9 cellular contexts compared by ENCODE assay signal in the genomic region with DNA sequence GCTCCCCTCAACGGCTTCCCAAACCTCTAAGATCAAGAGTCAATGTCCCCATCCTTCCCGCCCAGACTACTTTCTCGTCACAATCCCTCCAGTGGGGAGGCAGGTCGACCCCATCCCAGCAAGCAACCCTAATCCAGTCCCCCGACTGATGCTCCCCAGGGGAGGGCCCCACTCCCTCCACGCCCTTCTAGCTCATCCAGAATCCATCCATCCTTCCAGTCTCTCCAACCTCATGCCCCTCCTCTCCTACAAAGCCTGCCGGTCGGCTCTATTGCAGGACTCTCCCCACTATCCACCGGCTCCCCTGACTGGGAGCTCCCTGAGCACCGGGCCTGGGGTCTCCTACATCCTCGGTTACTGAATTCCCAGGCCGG. TPM values are rescaled to one million over a fixed set of nuclear protein-coding genes. Genes with fewer than 3 reads are reported as not detected.
DNase-seq lines count a peak whose midpoint lies in the region; ATAC-seq and TF ChIP-seq lines count a peak whose summit lies in the region.
"Had no signal": no experiment of that assay in that cellular context is flagged by ENCODE, and none has a peak within 500 bp of the region (broad histone marks: within the 10 kb centered on the region; RNA-seq: fewer than 3 reads in every experiment).

No MANE protein-coding gene starts in this region.

- H3K4me3 Mint-ChIP-seq in activated CD8-positive, alpha-beta memory T cell treated with anti-CD3 and anti-CD28 coated beads, Interleukin-2, amount 10 ng/mL, durations not matched to agents 7 days and 5 days, result peak overlapping the region; percentile 31
- no peak overlapping the region; the same call in 1 of the 2 replicates for H3K4me3 Mint-ChIP-seq in HFFc6

- H3K4me3 ChIP-seq in cardiac fibroblast (replicated peaks in 1 of 2; ENCODE audit: low read depth in 2 of 2, low read length in 2 of 2) (peak overlapping the region; percentile 69 to 74), lower lobe of right lung (peak overlapping the region; percentile 77), tibial nerve (peak overlapping the region; percentile 67 to 74 (median 71))

- WGBS in tibial nerve, 2 donors, result 25 to 28% methylated on average over 12 of the region's 12 CpGs

- peaks cover 3% of the 10 kb centered on the region for H3K36me3 Mint-ChIP-seq in activated CD8-positive, alpha-beta memory T cell treated with anti-CD3 and anti-CD28 coated beads, Interleukin-2, amount 10 ng/mL, durations not matched to agents 7 days and 5 days
- H3K36me3 Mint-ChIP-seq in HFFc6 (ENCODE audit: low read depth), result no peaks in the 10 kb centered on the region

- H3K4me1 Mint-ChIP-seq in activated CD8-positive, alpha-beta memory T cell treated with anti-CD3 and anti-CD28 coated beads, Interleukin-2, amount 10 ng/mL, durations not matched to agents 7 days and 5 days, result peaks cover 6% of the 10 kb centered on the region
- H3K4me1 Mint-ChIP-seq in HFFc6 (ENCODE audit: low read depth), result peaks cover 9% of the 10 kb centered on the region

- intact Hi-C loops in lower lobe of right lung (cut with DNase I), result no loop called here

- no peak for TF ChIP-seq EP300 in tibial nerve (IDR thresholded peaks at IDR 0.05)

- H3K4me1 ChIP-seq in lower lobe of right lung (peaks cover 19% of the 10 kb centered on the region), tibial nerve (peaks cover 0 to 24% (median 8%) of the 10 kb centered on the region in 4 donors)

- no peaks in the 10 kb centered on the region for H3K9me3 ChIP-seq in lower lobe of right lung
- peaks cover 0 to 8% (median 0%) of the 10 kb centered on the region in 4 donors for H3K9me3 ChIP-seq in tibial nerve

- H3K36me3 ChIP-seq in lower lobe of right lung (no peaks in the 10 kb centered on the region), tibial nerve (no peaks in the 10 kb centered on the region)

- H3K27ac ChIP-seq in lower lobe of right lung (peak overlapping the region; percentile 47), tibial nerve (peak overlapping the region in 2 of 4 donors; percentile 84 to 85)

- CTCF ChIA-PET in activated CD8-positive, alpha-beta memory T cell treated with anti-CD3 and anti-CD28 coated beads, Interleukin-2, amount 10 ng/mL, durations not matched to agents 7 days and 5 days (lab: Charles Lee), result interaction anchor here (1.0 to 2.8 kb wide), 3 partner anchors 18 to 59 kb away, joined by 3 to 8 read pairs (median 6); no protein-coding TSS in a partner anchor

- no peak for DNase-seq in activated CD8-positive, alpha-beta memory T cell treated with anti-CD3 and anti-CD28 coated beads, Interleukin-2, amount 10 ng/mL, durations not matched to agents 7 days and 5 days
- no peak for DNase-seq in activated CD8-positive, alpha-beta memory T cell treated with anti-CD3 and anti-CD28 coated beads, Interleukin-2, amount 50 U/mL, for 4 hours
- DNase-seq in cardiac fibroblast (ENCODE audit: low read depth in 2 of 2) (no peak), lower lobe of right lung (no peak), tibial nerve (ENCODE audit: low spot score in 2 of 2) (no peak), HFFc6 (no peak), AG08396 (ENCODE audit: low spot score) (no peak)
- DNase-seq: midbrain had no signal

- no peak for TF ChIP-seq CTCF in cardiac fibroblast (IDR thresholded peaks at IDR 0.05; ENCODE audit: low read depth, low read length)
- TF ChIP-seq CTCF in lower lobe of right lung (IDR thresholded peaks at IDR 0.05), result no peak
- no peak for TF ChIP-seq CTCF in tibial nerve (IDR thresholded peaks at IDR 0.05)
- no peak for TF ChIP-seq CTCF in HFFc6 (IDR thresholded peaks at IDR 0.05)

- H3K27me3 ChIP-seq in lower lobe of right lung (ENCODE audit: low read depth), result peaks cover 21% of the 10 kb centered on the region
- no peaks in the 10 kb centered on the region for H3K27me3 ChIP-seq in tibial nerve

- no peak for TF ChIP-seq POLR2A in tibial nerve (IDR thresholded peaks at IDR 0.05)

- peaks cover 52% of the 10 kb centered on the region for H3K27me3 Mint-ChIP-seq in activated CD8-positive, alpha-beta memory T cell treated with anti-CD3 and anti-CD28 coated beads, Interleukin-2, amount 10 ng/mL, durations not matched to agents 7 days and 5 days
- H3K27me3 Mint-ChIP-seq in HFFc6 (ENCODE audit: insufficient read depth), result peaks cover 20% of the 10 kb centered on the region

- H3K9me3 Mint-ChIP-seq in activated CD8-positive, alpha-beta memory T cell treated with anti-CD3 and anti-CD28 coated beads, Interleukin-2, amount 10 ng/mL, durations not matched to agents 7 days and 5 days (ENCODE audit: low read depth), result no peaks in the 10 kb centered on the region
- H3K9me3 Mint-ChIP-seq in HFFc6, result peaks cover 6% of the 10 kb centered on the region; the same call in 1 of the 2 replicates

- H3K27ac Mint-ChIP-seq in activated CD8-positive, alpha-beta memory T cell treated with anti-CD3 and anti-CD28 coated beads, Interleukin-2, amount 10 ng/mL, durations not matched to agents 7 days and 5 days, result no peak overlapping the region
- no peak overlapping the region for H3K27ac Mint-ChIP-seq in HFFc6

- no peak for ATAC-seq in activated CD8-positive, alpha-beta memory T cell treated with anti-CD3 and anti-CD28 coated beads, Interleukin-2, amount 10 ng/mL, durations not matched to agents 7 days and 5 days
- ATAC-seq in lower lobe of right lung (peak in 1 of 2 donors; percentile 9), GM21717 (IDR thresholded peaks at IDR 0.05; ENCODE audit: unreplicated experiment) (no peak)

RNA-seq across cellular contexts. Expression of gene ADAMTS7, which starts 1.3 kb away (rescaled TPM):
- under 1 TPM; 0.18 to 0.28 TPM for total RNA-seq in activated CD8-positive, alpha-beta memory T cell treated with anti-CD3 and anti-CD28 coated beads, Interleukin-2, amount 10 ng/mL, durations not matched to agents 7 days and 5 days
- total RNA-seq in lower lobe of right lung, result 5.3 TPM
- 10 to 100 TPM; 10.7 to 26.4 (median 18.5) TPM for total RNA-seq in tibial nerve
- total RNA-seq in HFFc6 (2021; fragmentation: NEBNext Ultra II Directional; extraction: Animal tissue kit (Norgen Biotek cat#: 25700)), result under 1 TPM; 0.39 to 0.66 (median 0.59) TPM
